Comparison of ENCODE assay signal across 8 cellular contexts in genomic region chr5:73497537-73498056, GRCh38. TPM values are rescaled to one million over a fixed set of nuclear protein-coding genes. Genes with fewer than 3 reads are reported as not detected.
DNase-seq lines count a peak whose midpoint lies in the region; ATAC-seq and TF ChIP-seq lines count a peak whose summit lies in the region.

No MANE protein-coding gene starts in this region.

- H3K27me3 ChIP-seq in BLaER1 (no peaks in the 10 kb centered on the region), mammary epithelial cell (ENCODE audit: insufficient read depth, low read length) (no peaks in the 10 kb centered on the region), mononuclear cell (ENCODE audit: insufficient read depth, low read length) (peaks cover 4% of the 10 kb centered on the region)

- H3K4me3 ChIP-seq in BLaER1 = peak overlapping the region; percentile 95
- peak overlapping the region; percentile 74 for H3K4me3 ChIP-seq in Jurkat, Clone E6-1 (ENCODE audit: low read length)
- H3K4me3 ChIP-seq in mammary epithelial cell (replicated peaks in 1 of 3; ENCODE audit: insufficient read depth in 1 of 3, low read depth in 2 of 3, low read length in 3 of 3) = peak overlapping the region; percentile 90 to 97 (median 92)
- peak overlapping the region; percentile 93 for H3K4me3 ChIP-seq in mononuclear cell (ENCODE audit: low read length)

- H3K79me2 ChIP-seq in mammary epithelial cell (ENCODE audit: insufficient read depth, low read length) = peaks cover 51% of the 10 kb centered on the region

- peak overlapping the region; percentile 98 for H3K9ac ChIP-seq in BLaER1
- H3K9ac ChIP-seq in mammary epithelial cell (ENCODE audit: insufficient read depth, low read length) = peak overlapping the region; percentile 98

- dilution Hi-C loops in mammary epithelial cell (cut with HindIII; ENCODE audit: low sequenced_read_pairs) = loop anchor here (25.0 kb wide), 1 partner anchor 410 kb away; no protein-coding TSS in a partner anchor

- in situ Hi-C loops in mammary epithelial cell (cut with MboI; ENCODE audit: low sequenced_read_pairs in 2 of 2) = loop anchor here in 1 of 2 donors (25.0 kb wide), 1 partner anchor 410 kb away; no protein-coding TSS in a partner anchor

- TSS peak; percentile 66 for BruUV-seq in mammary epithelial cell (replicated peaks; lab: Mats Ljungman, UMichigan)

- 5% methylated on average over 14 of the region's 15 CpGs for WGBS in mammary epithelial cell (ENCODE audit: low coverage, missing lambda C conversion rate)

- H3K4me1 ChIP-seq in BLaER1 (peaks cover 33% of the 10 kb centered on the region), mammary epithelial cell (ENCODE audit: insufficient read depth, low read length) (peaks cover 8% of the 10 kb centered on the region), mononuclear cell (ENCODE audit: insufficient read depth, low read length) (peaks cover 26% of the 10 kb centered on the region)

- no peak for TF ChIP-seq CTCF in mammary epithelial cell (conservative IDR thresholded peaks at IDR 0.05 in 1 of 2, IDR thresholded peaks at IDR 0.05 in 1 of 2; ENCODE audit: extremely low read depth in 1 of 2, insufficient read depth in 1 of 2, low read depth in 1 of 2, low read length in 2 of 2)

- ATAC-seq in HG03460 (IDR thresholded peaks at IDR 0.05; ENCODE audit: unreplicated experiment) (no peak), HG02642 (IDR thresholded peaks at IDR 0.05; ENCODE audit: poor library complexity, unreplicated experiment) (no peak), GM18867 (IDR thresholded peaks at IDR 0.05; ENCODE audit: unreplicated experiment) (no peak)

- DNase-seq in Jurkat, Clone E6-1 (ENCODE audit: low read depth, low spot score) = no peak
- DNase-seq in mammary epithelial cell (no peak), T1000 (lab: John Stamatoyannopoulos, UW) (no peak)

- CTCF ChIA-PET in mammary epithelial cell (lab: Charles Lee; ENCODE audit: low non-redundant PET) = interaction anchor here (0.6 to 0.8 kb wide), 2 partner anchors 17 to 98 kb away, joined by 3 to 6 read pairs; no protein-coding TSS in a partner anchor

- peak overlapping the region; percentile 90 for H2AFZ ChIP-seq in mammary epithelial cell (ENCODE audit: low read depth, low read length)

- peaks cover 18% of the 10 kb centered on the region for H3K36me3 ChIP-seq in BLaER1
- peaks cover 11% of the 10 kb centered on the region for H3K36me3 ChIP-seq in mammary epithelial cell (ENCODE audit: insufficient read depth, low read length)

- H4K20me1 ChIP-seq in BLaER1 (peaks cover 36% of the 10 kb centered on the region), mammary epithelial cell (ENCODE audit: insufficient read depth, low read length) (peaks cover 4% of the 10 kb centered on the region)

- H3K9me3 ChIP-seq in BLaER1 (no peaks in the 10 kb centered on the region), mammary epithelial cell (replicated peaks; ENCODE audit: insufficient read depth, low read length) (no peaks in the 10 kb centered on the region), mononuclear cell (ENCODE audit: low read depth, low read length) (no peaks in the 10 kb centered on the region)

- intact Hi-C loops in mammary epithelial cell (cut with micrococcal nuclease) = loop anchor here (2.0 kb wide), 2 partner anchors 43 to 543 kb away; no protein-coding TSS in a partner anchor

- peak overlapping the region; percentile 99 for H3K27ac ChIP-seq in BLaER1
- peak overlapping the region; percentile 95 for H3K27ac ChIP-seq in mammary epithelial cell (ENCODE audit: insufficient read depth, low read depth, low read length)

- H3K4me2 ChIP-seq in BLaER1 (peak overlapping the region; percentile 84), mammary epithelial cell (ENCODE audit: insufficient read depth, low read depth, low read length) (peak overlapping the region; percentile 95)

RNA-seq across cellular contexts. Expression of gene BTF3, which starts 0.6 kb away (rescaled TPM):
- 1,353 TPM for polyA plus RNA-seq in Jurkat, Clone E6-1 (2012; ENCODE audit: insufficient read depth, insufficient read length)
- total RNA-seq in mammary epithelial cell (100 to 1,000 TPM; 365 to 681 TPM), mononuclear cell (456 TPM)
- 522 TPM for polyA plus RNA-seq in mammary epithelial cell
- polyA minus RNA-seq in mammary epithelial cell = 321 TPM

RNA-seq across cellular contexts. Expression of gene FOXD1, which starts 49.0 kb away (rescaled TPM):
- polyA plus RNA-seq in Jurkat, Clone E6-1 (2012; ENCODE audit: insufficient read depth, insufficient read length) = 1.1 TPM
- total RNA-seq in mammary epithelial cell (10 to 100 TPM in 1 of 2 donors, 1 to 10 TPM in 1; 1.2 to 58.1 TPM), mononuclear cell (0.10 TPM)
- polyA plus RNA-seq in mammary epithelial cell = 4.3 TPM
- 6.3 TPM for polyA minus RNA-seq in mammary epithelial cell
